12 cellular contexts compared by ENCODE assay signal in the genomic region with DNA sequence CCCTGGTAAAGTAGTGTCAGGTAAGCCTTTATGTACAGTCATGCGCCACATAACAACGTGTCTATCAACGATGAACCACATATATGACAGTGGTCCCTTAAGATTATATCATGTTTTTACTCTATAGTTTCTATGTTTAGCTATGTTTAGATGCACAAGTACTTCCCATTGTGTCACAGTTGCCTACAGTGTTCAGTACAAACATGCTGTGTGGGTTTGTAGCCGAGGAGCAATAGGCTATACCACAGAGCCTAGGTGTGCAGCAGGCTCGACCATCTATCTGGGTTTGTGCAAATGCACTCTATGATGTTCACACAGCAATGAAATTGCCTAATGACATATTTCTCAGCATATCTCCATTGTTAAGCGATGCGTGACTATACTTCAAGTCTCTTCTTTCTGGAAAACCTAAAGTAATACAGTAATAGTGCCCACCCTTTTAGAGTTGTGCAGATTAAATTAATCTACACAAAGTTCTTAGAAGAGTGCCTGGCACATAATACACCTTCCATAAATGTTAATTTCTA.
DNase-seq lines count a peak whose midpoint lies in the region; ATAC-seq and TF ChIP-seq lines count a peak whose summit lies in the region.
"Had no signal": no experiment of that assay in that cellular context is flagged by ENCODE, and none has a peak within 500 bp of the region (broad histone marks: within the 10 kb centered on the region; RNA-seq: fewer than 3 reads in every experiment).

No MANE protein-coding gene starts in this region.

- H3K36me3 ChIP-seq in OCI-LY7 (ENCODE audit: insufficient read depth, low read length) (no peaks in the 10 kb centered on the region), psoas muscle (ENCODE audit: insufficient read depth in 1 of 2, low read depth in 1 of 2) (no peaks in the 10 kb centered on the region)
- H3K36me3 ChIP-seq: ovary had no signal

- peak; percentile 8 for ATAC-seq in GM18867 (IDR thresholded peaks at IDR 0.05; ENCODE audit: unreplicated experiment)
- no peak for ATAC-seq in psoas muscle
- no peak for ATAC-seq in HG03354 (IDR thresholded peaks at IDR 0.05; ENCODE audit: poor library complexity, severe bottlenecking, unreplicated experiment)
- ATAC-seq in SK-N-SH treated with all-trans-retinoic acid at 6 μM for 48 hours = no peak
- no peak for ATAC-seq in HG02610 (IDR thresholded peaks at IDR 0.05; ENCODE audit: unreplicated experiment)

- H3K4me3 Mint-ChIP-seq in CD14-positive monocyte = no peak overlapping the region
- H3K4me3 Mint-ChIP-seq: stimulated activated memory B cell treated with anti-CD40 and anti-IgM and Interleukin-4, amounts not matched to agents 10 μg/mL and 1 μg/mL and 100 μg/mL, for 72 hours had no signal

- H3K4me1 Mint-ChIP-seq in CD14-positive monocyte = peaks cover 49% of the 10 kb centered on the region

- H4K20me1 ChIP-seq in OCI-LY7 (ENCODE audit: insufficient read depth, low read length) = no peaks in the 10 kb centered on the region

- no peaks in the 10 kb centered on the region for H3K27me3 ChIP-seq in psoas muscle (ENCODE audit: insufficient read depth in 3 of 3, low read length in 2 of 3)
- H3K27me3 ChIP-seq: ovary had no signal

- POLR2A ChIA-PET in OCI-LY7 (lab: Charles Lee) = interaction anchor here (0.6 kb wide), 1 partner anchor 231 kb away, joined by 4 read pairs; no protein-coding TSS in a partner anchor

- no TSS peak for BruUV-seq in OCI-LY7 (replicated peaks; lab: Mats Ljungman, UMichigan)

- CTCF ChIA-PET in OCI-LY7 (lab: Charles Lee; ENCODE audit: unreplicated experiment) = no interaction called here

- whole genome bisulfite sequencing in psoas muscle, 3 donors = 89 to 94% (median 90%) methylated on average over 7 of the region's 7 CpGs

- H2AFZ ChIP-seq in OCI-LY7 (ENCODE audit: low read length) = no peak overlapping the region; the same call in 1 of the 2 replicates

- intact Hi-C loops in CD14-positive monocyte (cut with micrococcal nuclease) = no loop called here
- intact Hi-C loops in OCI-LY7 (cut with micrococcal nuclease; ENCODE audit: unreplicated experiment) = no loop called here
- intact Hi-C loops in psoas muscle (cut with DNase I) = loop anchor here in 1 of 2 donors (5.0 kb wide), 1 partner anchor 336 kb away; a partner anchor contains a TSS

- peak overlapping the region; percentile 35 to 95 (median 86) for H3K27ac Mint-ChIP-seq in CD14-positive monocyte
- H3K27ac Mint-ChIP-seq: stimulated activated memory B cell treated with anti-CD40 and anti-IgM and Interleukin-4, amounts not matched to agents 10 μg/mL and 1 μg/mL and 100 μg/mL, for 72 hours had no signal

- peaks cover 0 to 4% (median 1%) of the 10 kb centered on the region in 3 donors for H3K27me3 Mint-ChIP-seq in CD14-positive monocyte (ENCODE audit: low read depth in 3 of 3)
- H3K27me3 Mint-ChIP-seq: stimulated activated memory B cell treated with anti-CD40 and anti-IgM and Interleukin-4, amounts not matched to agents 10 μg/mL and 1 μg/mL and 100 μg/mL, for 72 hours had no signal

- H3K4me3 ChIP-seq in OCI-LY7 (ENCODE audit: low read depth, low read length, poor library complexity, severe bottlenecking) = no peak overlapping the region
- H3K4me3 ChIP-seq in psoas muscle = no peak overlapping the region
- H3K4me3 ChIP-seq: ovary had no signal

- peaks cover 79 to 84% of the 10 kb centered on the region in 2 donors for H3K36me3 Mint-ChIP-seq in CD14-positive monocyte

- no peaks in the 10 kb centered on the region for H3K79me2 ChIP-seq in OCI-LY7 (ENCODE audit: insufficient read depth, low read depth, low read length)

- H3K9me3 ChIP-seq in OCI-LY7 (ENCODE audit: low read length) = no peaks in the 10 kb centered on the region
- no peaks in the 10 kb centered on the region for H3K9me3 ChIP-seq in psoas muscle
- H3K9me3 ChIP-seq: ovary had no signal

- peaks cover 16% of the 10 kb centered on the region for H3K4me1 ChIP-seq in OCI-LY7 (ENCODE audit: insufficient read depth, low read length, poor library complexity, severe bottlenecking)
- H3K4me1 ChIP-seq in psoas muscle = peaks cover 64% of the 10 kb centered on the region

- H3K27ac ChIP-seq in OCI-LY7 (ENCODE audit: low read depth, low read length, poor library complexity, severe bottlenecking) (no peak overlapping the region), psoas muscle (peak overlapping the region; percentile 81)
- H3K27ac ChIP-seq: ovary had no signal

- DNase-seq in CD14-positive monocyte (ENCODE audit: low spot score) = no peak
- no peak for DNase-seq in OCI-LY7 (ENCODE audit: low spot score)
- DNase-seq in psoas muscle = no peak
- DNase-seq in NCI-H128 (lab: John Stamatoyannopoulos, UW; ENCODE audit: unreplicated experiment) = no peak
- DNase-seq: activated CD8-positive, alpha-beta memory T cell treated with anti-CD3 and anti-CD28 coated beads, Interleukin-2, amount 50 U/mL, for 4 hours; amygdala; ovary had no signal

- H3K9me3 Mint-ChIP-seq in CD14-positive monocyte = peaks cover 0 to 8% (median 2%) of the 10 kb centered on the region in 7 donors

- no peaks in the 10 kb centered on the region for H3K9me2 ChIP-seq in OCI-LY7 (ENCODE audit: insufficient read depth, low read length)

- H3K4me2 ChIP-seq in OCI-LY7 (ENCODE audit: low read length) = 0 out of 2 replicates have a peak overlapping the region, but pooled peaks have one; percentile 35

- no peak for TF ChIP-seq CTCF in CD14-positive monocyte (IDR thresholded peaks at IDR 0.05)
- TF ChIP-seq CTCF in OCI-LY7 (conservative IDR thresholded peaks at IDR 0.05; ENCODE audit: low read length) = no peak
- TF ChIP-seq CTCF in psoas muscle (IDR thresholded peaks at IDR 0.05) = no peak

TF ChIP-seq in SK-N-SH treated with all-trans-retinoic acid at 6 μM for 48 hours, 23 proteins besides CTCF, POLR2A, EP300 and RAD21:
- TF ChIP-seq RARB (CRISPR knock-in tag; IDR thresholded peaks at IDR 0.05) (no peak), ZC3H10 (CRISPR knock-in tag; IDR thresholded peaks at IDR 0.05) (no peak), ESRRG (CRISPR knock-in tag; IDR thresholded peaks at IDR 0.05) (no peak), ZNF565 (CRISPR knock-in tag; conservative IDR thresholded peaks at IDR 0.05; ENCODE audit: low read depth) (no peak), ZNF70 (CRISPR knock-in tag; IDR thresholded peaks at IDR 0.05) (no peak), CSDC2 (CRISPR knock-in tag; IDR thresholded peaks at IDR 0.05) (no peak), ARNTL (CRISPR knock-in tag; IDR thresholded peaks at IDR 0.05; ENCODE audit: borderline replicate concordance, low read depth) (no peak), TOX (CRISPR knock-in tag; IDR thresholded peaks at IDR 0.05; ENCODE audit: borderline replicate concordance) (no peak), PPARA (CRISPR knock-in tag; IDR thresholded peaks at IDR 0.05; ENCODE audit: borderline replicate concordance) (no peak), GLIS3 (CRISPR knock-in tag; IDR thresholded peaks at IDR 0.05) (no peak), BACH2 (CRISPR knock-in tag; IDR thresholded peaks at IDR 0.05; ENCODE audit: borderline replicate concordance) (no peak), OSR1 (CRISPR knock-in tag; IDR thresholded peaks at IDR 0.05) (no peak), ZFP30 (CRISPR knock-in tag; IDR thresholded peaks at IDR 0.05) (no peak)
- TF ChIP-seq, protein P1, sequence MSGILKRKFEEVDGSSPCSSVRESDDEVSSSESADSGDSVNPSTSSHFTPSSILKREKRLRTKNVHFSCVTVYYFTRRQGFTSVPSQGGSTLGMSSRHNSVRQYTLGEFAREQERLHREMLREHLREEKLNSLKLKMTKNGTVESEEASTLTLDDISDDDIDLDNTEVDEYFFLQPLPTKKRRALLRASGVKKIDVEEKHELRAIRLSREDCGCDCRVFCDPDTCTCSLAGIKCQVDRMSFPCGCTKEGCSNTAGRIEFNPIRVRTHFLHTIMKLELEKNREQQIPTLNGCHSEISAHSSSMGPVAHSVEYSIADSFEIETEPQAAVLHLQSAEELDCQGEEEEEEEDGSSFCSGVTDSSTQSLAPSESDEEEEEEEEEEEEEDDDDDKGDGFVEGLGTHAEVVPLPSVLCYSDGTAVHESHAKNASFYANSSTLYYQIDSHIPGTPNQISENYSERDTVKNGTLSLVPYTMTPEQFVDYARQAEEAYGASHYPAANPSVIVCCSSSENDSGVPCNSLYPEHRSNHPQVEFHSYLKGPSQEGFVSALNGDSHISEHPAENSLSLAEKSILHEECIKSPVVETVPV (CRISPR knock-in tag; IDR thresholded peaks at IDR 0.05) = no peak
- TF ChIP-seq, protein P2, sequence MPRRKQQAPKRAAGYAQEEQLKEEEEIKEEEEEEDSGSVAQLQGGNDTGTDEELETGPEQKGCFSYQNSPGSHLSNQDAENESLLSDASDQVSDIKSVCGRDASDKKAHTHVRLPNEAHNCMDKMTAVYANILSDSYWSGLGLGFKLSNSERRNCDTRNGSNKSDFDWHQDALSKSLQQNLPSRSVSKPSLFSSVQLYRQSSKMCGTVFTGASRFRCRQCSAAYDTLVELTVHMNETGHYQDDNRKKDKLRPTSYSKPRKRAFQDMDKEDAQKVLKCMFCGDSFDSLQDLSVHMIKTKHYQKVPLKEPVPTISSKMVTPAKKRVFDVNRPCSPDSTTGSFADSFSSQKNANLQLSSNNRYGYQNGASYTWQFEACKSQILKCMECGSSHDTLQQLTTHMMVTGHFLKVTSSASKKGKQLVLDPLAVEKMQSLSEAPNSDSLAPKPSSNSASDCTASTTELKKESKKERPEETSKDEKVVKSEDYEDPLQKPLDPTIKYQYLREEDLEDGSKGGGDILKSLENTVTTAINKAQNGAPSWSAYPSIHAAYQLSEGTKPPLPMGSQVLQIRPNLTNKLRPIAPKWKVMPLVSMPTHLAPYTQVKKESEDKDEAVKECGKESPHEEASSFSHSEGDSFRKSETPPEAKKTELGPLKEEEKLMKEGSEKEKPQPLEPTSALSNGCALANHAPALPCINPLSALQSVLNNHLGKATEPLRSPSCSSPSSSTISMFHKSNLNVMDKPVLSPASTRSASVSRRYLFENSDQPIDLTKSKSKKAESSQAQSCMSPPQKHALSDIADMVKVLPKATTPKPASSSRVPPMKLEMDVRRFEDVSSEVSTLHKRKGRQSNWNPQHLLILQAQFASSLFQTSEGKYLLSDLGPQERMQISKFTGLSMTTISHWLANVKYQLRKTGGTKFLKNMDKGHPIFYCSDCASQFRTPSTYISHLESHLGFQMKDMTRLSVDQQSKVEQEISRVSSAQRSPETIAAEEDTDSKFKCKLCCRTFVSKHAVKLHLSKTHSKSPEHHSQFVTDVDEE (CRISPR knock-in tag; IDR thresholded peaks at IDR 0.05) = no peak
